ENCODE assay signal across 1 cellular context in the genomic region with DNA sequence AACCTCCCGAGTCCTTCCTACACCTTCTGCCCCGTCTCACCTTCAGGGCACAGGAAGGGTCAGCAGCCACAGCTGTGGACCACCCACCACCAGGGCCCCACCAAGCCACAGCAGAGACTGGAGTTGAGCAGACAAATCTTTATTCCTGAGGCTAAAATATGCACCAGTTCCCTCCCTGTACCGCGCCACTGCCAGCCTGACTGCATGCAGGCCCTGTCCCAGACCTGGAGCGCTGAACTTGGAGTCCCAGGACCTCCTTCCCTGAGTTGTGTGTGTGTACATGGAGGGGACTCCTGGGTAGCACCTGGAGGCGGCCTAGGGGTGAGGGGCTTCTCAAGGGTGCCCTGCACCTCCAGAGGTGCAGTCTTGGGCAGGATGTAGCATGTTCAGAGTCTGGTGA.
TF ChIP-seq lines count a peak whose summit lies in the region.

No MANE protein-coding gene starts in this region.

TF ChIP-seq in H1, 55 proteins besides CTCF, POLR2A, EP300 and RAD21:
- TF ChIP-seq, protein P1, sequence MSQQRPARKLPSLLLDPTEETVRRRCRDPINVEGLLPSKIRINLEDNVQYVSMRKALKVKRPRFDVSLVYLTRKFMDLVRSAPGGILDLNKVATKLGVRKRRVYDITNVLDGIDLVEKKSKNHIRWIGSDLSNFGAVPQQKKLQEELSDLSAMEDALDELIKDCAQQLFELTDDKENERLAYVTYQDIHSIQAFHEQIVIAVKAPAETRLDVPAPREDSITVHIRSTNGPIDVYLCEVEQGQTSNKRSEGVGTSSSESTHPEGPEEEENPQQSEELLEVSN (IDR thresholded peaks at IDR 0.05): no peak
- TF ChIP-seq SIX5 (IDR thresholded peaks at IDR 0.05; ENCODE audit: low read depth, low read length) (no peak), SIN3A (conservative IDR thresholded peaks at IDR 0.05 in 1 of 2, IDR thresholded peaks at IDR 0.05 in 1 of 2; ENCODE audit: low read depth in 1 of 2, low read length in 2 of 2) (no peak), CHD1 (IDR thresholded peaks at IDR 0.05; ENCODE audit: low read depth, low read length) (no peak), HDAC2 (IDR thresholded peaks at IDR 0.05; ENCODE audit: borderline replicate concordance in 1 of 2, low read depth in 2 of 2, low read length in 2 of 2) (no peak), KDM5A (IDR thresholded peaks at IDR 0.05; ENCODE audit: low read length) (no peak), TEAD4 (IDR thresholded peaks at IDR 0.05; ENCODE audit: low read depth, low read length) (no peak), JUND (IDR thresholded peaks at IDR 0.05; ENCODE audit: low read length) (no peak), BRCA1 (IDR thresholded peaks at IDR 0.05; ENCODE audit: low read depth, low read length) (no peak), ZNF274 (IDR thresholded peaks at IDR 0.05; ENCODE audit: borderline replicate concordance, extremely low read depth, low read length) (no peak), EZH2 (IDR thresholded peaks at IDR 0.05; ENCODE audit: low read depth, low read length, severe bottlenecking) (no peak)
- TF ChIP-seq, protein P2, sequence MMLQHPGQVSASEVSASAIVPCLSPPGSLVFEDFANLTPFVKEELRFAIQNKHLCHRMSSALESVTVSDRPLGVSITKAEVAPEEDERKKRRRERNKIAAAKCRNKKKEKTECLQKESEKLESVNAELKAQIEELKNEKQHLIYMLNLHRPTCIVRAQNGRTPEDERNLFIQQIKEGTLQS (IDR thresholded peaks at IDR 0.05; ENCODE audit: insufficient read depth, low read depth, low read length): no peak
TF ChIP-seq in H1: peak in this region for 0.
